1 cellular context compared by ENCODE assay signal in genomic region chr2:69304685-69305084, GRCh38.
TF ChIP-seq lines count a peak whose summit lies in the region.

No MANE protein-coding gene starts in this region.

TF ChIP-seq in IMR-90, 13 proteins besides CTCF, POLR2A, EP300 and RAD21:
- TF ChIP-seq ELK1 (IDR thresholded peaks at IDR 0.05; ENCODE audit: borderline replicate concordance, low read depth, low read length) (no peak), MAFK (IDR thresholded peaks at IDR 0.05; ENCODE audit: low read depth, low read length) (no peak), SMC3 (IDR thresholded peaks at IDR 0.05; ENCODE audit: low read depth, low read length) (no peak), MXI1 (IDR thresholded peaks at IDR 0.05; ENCODE audit: borderline replicate concordance, low read depth, low read length) (no peak), RCOR1 (IDR thresholded peaks at IDR 0.05; ENCODE audit: insufficient replicate concordance, low read length) (no peak), BHLHE40 (IDR thresholded peaks at IDR 0.05; ENCODE audit: low read depth, low read length) (no peak), CEBPB (IDR thresholded peaks at IDR 0.05; ENCODE audit: low read depth, low read length) (no peak), FOS (IDR thresholded peaks at IDR 0.05; ENCODE audit: low read depth, low read length) (no peak), NFE2L2 (IDR thresholded peaks at IDR 0.05; ENCODE audit: low read depth, low read length) (no peak), RFX5 (IDR thresholded peaks at IDR 0.05; ENCODE audit: low read depth, low read length) (no peak), CHD1 (IDR thresholded peaks at IDR 0.05; ENCODE audit: low read depth, low read length) (no peak), USF2 (IDR thresholded peaks at IDR 0.05; ENCODE audit: low read depth, low read length) (no peak), MAZ (IDR thresholded peaks at IDR 0.05; ENCODE audit: borderline replicate concordance, low read depth, low read length) (no peak)
